ENCODE assay signal across 21 cellular contexts in genomic region chr14:82414853-82415539, GRCh38.
DNase-seq lines count a peak whose midpoint lies in the region; ATAC-seq lines count a peak whose summit lies in the region.
"Had no signal": no experiment of that assay in that cellular context is flagged by ENCODE, and none has a peak within 500 bp of the region (broad histone marks: within the 10 kb centered on the region; RNA-seq: fewer than 3 reads in every experiment).

No MANE protein-coding gene starts in this region.

- peaks cover 13% of the 10 kb centered on the region for H3K9me3 Mint-ChIP-seq in stimulated activated effector memory CD8-positive, alpha-beta T cell treated with anti-CD3 and anti-CD28 coated beads, Interleukin-12 subunit alpha, Interleukin-12 subunit beta, amount 100 ng/mL, for 72 hours

- DNase-seq in NCI-H2171 treated with DMSO at 0.1 percent for 48 hours (lab: John Stamatoyannopoulos, UW): peak; percentile 58
- DNase-seq in NCI-H2171 (lab: John Stamatoyannopoulos, UW): no peak
- DNase-seq in activated CD4-positive, alpha-beta T cell treated with anti-CD3 and anti-CD28 coated beads, Interleukin-2, amount 50 U/mL, for 48 hours: no peak
- DNase-seq in stimulated activated effector memory CD8-positive, alpha-beta T cell treated with anti-CD3 and anti-CD28 coated beads, Interleukin-12 subunit alpha, Interleukin-12 subunit beta, amount 100 ng/mL, for 72 hours (ENCODE audit: low spot score in 2 of 2): no peak
- DNase-seq in DMS79 treated with DMSO at 0.1 percent for 48 hours (lab: John Stamatoyannopoulos, UW): no peak
- DNase-seq: AML-193; DND-41; effector CD4-positive, alpha-beta T cell; kidney; mammary epithelial cell; NCI-H1417; retina; stimulated activated CD8-positive, alpha-beta memory T cell treated with anti-CD3 and anti-CD28 coated beads, Interleukin-4, amount 100 ng/mL, for 48 hours; upper lobe of right lung had no signal

- no peak overlapping the region for H3K4me3 Mint-ChIP-seq in stimulated activated effector memory CD8-positive, alpha-beta T cell treated with anti-CD3 and anti-CD28 coated beads, Interleukin-12 subunit alpha, Interleukin-12 subunit beta, amount 100 ng/mL, for 72 hours
- H3K4me3 Mint-ChIP-seq: activated T-helper 1 cell treated with anti-CD3 and anti-CD28 coated beads, Interleukin-12 subunit alpha, Interleukin-12 subunit beta, Interleukin-2, Interleukin-4 antibody, amounts not matched to agents 30 ng/mL and 10 ng/mL and 1 ng/mL, durations not matched to agents 14 hours and 24 hours and 36 hours had no signal

- no peaks in the 10 kb centered on the region for H3K4me1 Mint-ChIP-seq in stimulated activated effector memory CD8-positive, alpha-beta T cell treated with anti-CD3 and anti-CD28 coated beads, Interleukin-12 subunit alpha, Interleukin-12 subunit beta, amount 100 ng/mL, for 72 hours

- no peaks in the 10 kb centered on the region for H3K36me3 Mint-ChIP-seq in stimulated activated effector memory CD8-positive, alpha-beta T cell treated with anti-CD3 and anti-CD28 coated beads, Interleukin-12 subunit alpha, Interleukin-12 subunit beta, amount 100 ng/mL, for 72 hours

- no peak overlapping the region for H3K27ac Mint-ChIP-seq in stimulated activated effector memory CD8-positive, alpha-beta T cell treated with anti-CD3 and anti-CD28 coated beads, Interleukin-12 subunit alpha, Interleukin-12 subunit beta, amount 100 ng/mL, for 72 hours
- H3K27ac Mint-ChIP-seq: activated T-helper 1 cell treated with anti-CD3 and anti-CD28 coated beads, Interleukin-12 subunit alpha, Interleukin-12 subunit beta, Interleukin-2, Interleukin-4 antibody, amounts not matched to agents 30 ng/mL and 10 ng/mL and 1 ng/mL, durations not matched to agents 14 hours and 24 hours and 36 hours had no signal

- ATAC-seq in HG02610 (IDR thresholded peaks at IDR 0.05; ENCODE audit: unreplicated experiment) (peak; percentile 45), HG03565 (IDR thresholded peaks at IDR 0.05; ENCODE audit: unreplicated experiment) (peak; percentile 52), HG03439 (IDR thresholded peaks at IDR 0.05; ENCODE audit: unreplicated experiment) (no peak)
- no peak for ATAC-seq in stimulated activated effector memory CD8-positive, alpha-beta T cell treated with anti-CD3 and anti-CD28 coated beads, Interleukin-12 subunit alpha, Interleukin-12 subunit beta, amount 100 ng/mL, for 72 hours
- ATAC-seq: activated naive CD4-positive, alpha-beta T cell treated with anti-CD3 and anti-CD28 coated beads, Interleukin-2, amount 50 U/mL, for 72 hours; esophagus mucosa; Right ventricle myocardium inferior; upper lobe of right lung had no signal

Comparison
In these comparisons a context has a peak if more than half of its experiments do, and no peak if none do; other contexts are left out.
1. ATAC-seq: peak in HG02610 (single experiment) and HG03565 (single experiment); none in stimulated activated effector memory CD8-positive, alpha-beta T cell treated with anti-CD3 and anti-CD28 coated beads, Interleukin-12 subunit alpha, Interleukin-12 subunit beta, amount 100 ng/mL, for 72 hours (single experiment) and HG03439 (single experiment).